In the genomic region with DNA sequence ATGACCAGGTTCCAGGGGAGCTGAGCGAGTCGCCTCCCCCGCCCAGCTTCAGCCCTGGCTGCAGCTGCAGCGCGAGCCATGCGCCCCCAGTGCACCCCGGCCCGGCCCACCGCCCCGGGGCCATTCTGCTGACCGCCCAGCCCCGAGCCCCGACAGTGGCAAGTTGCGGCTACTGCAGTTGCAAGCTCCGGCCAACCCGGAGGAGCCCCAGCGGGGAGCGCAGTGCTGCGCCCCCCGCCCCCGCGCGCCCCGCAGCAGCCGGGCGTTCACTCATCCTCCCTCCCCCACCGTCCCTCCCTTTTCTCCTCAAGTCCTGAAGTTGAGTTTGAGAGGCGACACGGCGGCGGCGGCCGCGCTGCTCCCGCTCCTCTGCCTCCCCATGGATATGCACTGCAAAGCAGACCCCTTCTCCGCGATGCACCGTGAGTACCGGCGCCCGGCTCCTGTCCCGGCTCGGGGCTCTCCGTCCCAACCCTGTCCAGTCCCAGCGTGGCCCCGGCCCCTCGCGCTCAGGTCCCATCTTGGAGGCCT, we compare ENCODE assay signal across 12 cellular contexts. TPM values are rescaled to one million over a fixed set of nuclear protein-coding genes. Genes with fewer than 3 reads are reported as not detected.
A peak's percentile ranks its signal among the peaks of the same experiment; 100 is the strongest.
DNase-seq lines count a peak whose midpoint lies in the region; ATAC-seq and TF ChIP-seq lines count a peak whose summit lies in the region.
"Had no signal": no experiment of that assay in that cellular context is flagged by ENCODE, and none has a peak within 500 bp of the region (broad histone marks: within the 10 kb centered on the region; RNA-seq: fewer than 3 reads in every experiment).

No MANE protein-coding gene starts in this region.

- no TSS peak for BruUV-seq in PC-9 (replicated peaks; lab: Mats Ljungman, UMichigan)

- H2AFZ ChIP-seq in PC-9: no peak overlapping the region

- H3K27me3 Mint-ChIP-seq in natural killer cell treated with Interleukin-12 subunit alpha and Interleukin-12 subunit beta and Interleukin-15 and Interleukin-18, amount 100 ng/mL, for 72 hours: peaks cover 53 to 58% of the 10 kb centered on the region in 2 donors
- H3K27me3 Mint-ChIP-seq in natural killer cell (ENCODE audit: low read depth in 2 of 2) (peaks cover 59 to 64% of the 10 kb centered on the region in 2 donors), memory B cell (peaks cover 34% of the 10 kb centered on the region)
- H3K27me3 Mint-ChIP-seq in activated T-helper 1 cell treated with anti-CD3 and anti-CD28 coated beads, Interleukin-12 subunit alpha, Interleukin-12 subunit beta, Interleukin-2, Interleukin-4 antibody, amounts not matched to agents 30 ng/mL and 10 ng/mL and 1 ng/mL, durations not matched to agents 14 hours and 24 hours and 36 hours (ENCODE audit: insufficient read depth): peaks cover 76% of the 10 kb centered on the region

- peaks cover 5% of the 10 kb centered on the region for H3K36me3 Mint-ChIP-seq in natural killer cell treated with Interleukin-12 subunit alpha and Interleukin-12 subunit beta and Interleukin-15 and Interleukin-18, amount 100 ng/mL, for 72 hours
- H3K36me3 Mint-ChIP-seq in natural killer cell (peaks cover 7% of the 10 kb centered on the region), memory B cell (no peaks in the 10 kb centered on the region)
- peaks cover 2% of the 10 kb centered on the region for H3K36me3 Mint-ChIP-seq in activated T-helper 1 cell treated with anti-CD3 and anti-CD28 coated beads, Interleukin-12 subunit alpha, Interleukin-12 subunit beta, Interleukin-2, Interleukin-4 antibody, amounts not matched to agents 30 ng/mL and 10 ng/mL and 1 ng/mL, durations not matched to agents 14 hours and 24 hours and 36 hours (ENCODE audit: low read depth)

- POLR2A ChIA-PET in PC-9 (lab: Charles Lee; ENCODE audit: unreplicated experiment): no interaction called here

- no peak for DNase-seq in natural killer cell treated with Interleukin-12 subunit alpha and Interleukin-12 subunit beta and Interleukin-15 and Interleukin-18, amount 100 ng/mL, for 72 hours (ENCODE audit: low spot score)
- DNase-seq in natural killer cell (no peak), memory B cell (ENCODE audit: low spot score in 2 of 2) (no peak), PC-9 (no peak), NOMO-1 treated with DMSO at 0.1 percent for 48 hours (lab: John Stamatoyannopoulos, UW; ENCODE audit: unreplicated experiment) (no peak), NCI-H524 treated with DMSO at 0.1 percent for 48 hours (lab: John Stamatoyannopoulos, UW) (no peak)
- DNase-seq in activated T-helper 1 cell treated with anti-CD3 and anti-CD28 coated beads, Interleukin-12 subunit alpha, Interleukin-12 subunit beta, Interleukin-2, Interleukin-4 antibody, amounts not matched to agents 30 ng/mL and 10 ng/mL and 1 ng/mL, durations not matched to agents 14 hours and 24 hours and 36 hours (ENCODE audit: low spot score): no peak
- DNase-seq: activated CD4-positive, alpha-beta T cell treated with anti-CD3 and anti-CD28 coated beads, Interleukin-2, amount 50 U/mL, for 1 hour; KG1; substantia nigra had no signal

- no peaks in the 10 kb centered on the region for H3K4me1 ChIP-seq in urinary bladder (ENCODE audit: insufficient read depth)
- H3K4me1 ChIP-seq in PC-9 (replicated peaks; ENCODE audit: insufficient read depth): no peaks in the 10 kb centered on the region

- H3K27ac Mint-ChIP-seq in natural killer cell treated with Interleukin-12 subunit alpha and Interleukin-12 subunit beta and Interleukin-15 and Interleukin-18, amount 100 ng/mL, for 72 hours: no peak overlapping the region
- H3K27ac Mint-ChIP-seq in natural killer cell (no peak overlapping the region), memory B cell (no peak overlapping the region)
- peak overlapping the region; percentile 73 for H3K27ac Mint-ChIP-seq in activated T-helper 1 cell treated with anti-CD3 and anti-CD28 coated beads, Interleukin-12 subunit alpha, Interleukin-12 subunit beta, Interleukin-2, Interleukin-4 antibody, amounts not matched to agents 30 ng/mL and 10 ng/mL and 1 ng/mL, durations not matched to agents 14 hours and 24 hours and 36 hours

- intact Hi-C loops in natural killer cell (cut with micrococcal nuclease) (no loop called here), PC-9 (cut with micrococcal nuclease; ENCODE audit: unreplicated experiment) (no loop called here)
- intact Hi-C loops in activated T-helper 1 cell treated with anti-CD3 and anti-CD28 coated beads, Interleukin-12 subunit alpha, Interleukin-12 subunit beta, Interleukin-2, Interleukin-4 antibody, amounts not matched to agents 30 ng/mL and 10 ng/mL and 1 ng/mL, durations not matched to agents 14 hours and 24 hours and 36 hours (cut with micrococcal nuclease): loop anchor here (2.0 to 10.0 kb wide), 3 partner anchors 481 to 1211 kb away; partner anchors contain the start of gene NKX2-3

- H3K27ac ChIP-seq in urinary bladder (ENCODE audit: low read depth) (no peak overlapping the region), PC-9 (no peak overlapping the region)

- 2% methylated on average over 48 of the region's 48 CpGs for WGBS in urinary bladder

- no peaks in the 10 kb centered on the region for H3K36me3 ChIP-seq in urinary bladder (ENCODE audit: insufficient read depth)
- H3K36me3 ChIP-seq in PC-9 (ENCODE audit: low read depth): no peaks in the 10 kb centered on the region

- ATAC-seq in natural killer cell treated with Interleukin-12 subunit alpha and Interleukin-12 subunit beta and Interleukin-15 and Interleukin-18, amount 100 ng/mL, for 72 hours: no peak
- no peak for ATAC-seq in natural killer cell
- no peak for ATAC-seq in memory B cell (ENCODE audit: low read depth)

- H3K9me3 Mint-ChIP-seq in natural killer cell treated with Interleukin-12 subunit alpha and Interleukin-12 subunit beta and Interleukin-15 and Interleukin-18, amount 100 ng/mL, for 72 hours: no peaks in the 10 kb centered on the region
- H3K9me3 Mint-ChIP-seq in natural killer cell (no peaks in the 10 kb centered on the region), memory B cell (no peaks in the 10 kb centered on the region)
- H3K9me3 Mint-ChIP-seq in activated T-helper 1 cell treated with anti-CD3 and anti-CD28 coated beads, Interleukin-12 subunit alpha, Interleukin-12 subunit beta, Interleukin-2, Interleukin-4 antibody, amounts not matched to agents 30 ng/mL and 10 ng/mL and 1 ng/mL, durations not matched to agents 14 hours and 24 hours and 36 hours: no peaks in the 10 kb centered on the region

- peaks cover 14 to 15% of the 10 kb centered on the region in 2 donors for H3K4me1 Mint-ChIP-seq in natural killer cell treated with Interleukin-12 subunit alpha and Interleukin-12 subunit beta and Interleukin-15 and Interleukin-18, amount 100 ng/mL, for 72 hours (ENCODE audit: low read depth in 2 of 2)
- H3K4me1 Mint-ChIP-seq in natural killer cell (peaks cover 12 to 25% of the 10 kb centered on the region in 2 donors), memory B cell (peaks cover 26% of the 10 kb centered on the region)
- peaks cover 21% of the 10 kb centered on the region for H3K4me1 Mint-ChIP-seq in activated T-helper 1 cell treated with anti-CD3 and anti-CD28 coated beads, Interleukin-12 subunit alpha, Interleukin-12 subunit beta, Interleukin-2, Interleukin-4 antibody, amounts not matched to agents 30 ng/mL and 10 ng/mL and 1 ng/mL, durations not matched to agents 14 hours and 24 hours and 36 hours (ENCODE audit: low read depth)

- H4K20me1 ChIP-seq in PC-9 (ENCODE audit: insufficient read depth): no peaks in the 10 kb centered on the region

- H3K4me2 ChIP-seq in PC-9: no peak overlapping the region

- H3K27me3 ChIP-seq in PC-9 (ENCODE audit: insufficient read depth, low read depth): peaks cover 77% of the 10 kb centered on the region

- H3K9me3 ChIP-seq in PC-9 (ENCODE audit: insufficient read depth, low read depth): no peaks in the 10 kb centered on the region

- no peaks in the 10 kb centered on the region for H3K9me2 ChIP-seq in PC-9 (ENCODE audit: insufficient read depth)

- H3F3A ChIP-seq in PC-9 (ENCODE audit: insufficient read depth, low read depth): no peaks in the 10 kb centered on the region

- H3K4me3 Mint-ChIP-seq in natural killer cell treated with Interleukin-12 subunit alpha and Interleukin-12 subunit beta and Interleukin-15 and Interleukin-18, amount 100 ng/mL, for 72 hours: peak overlapping the region; percentile 32
- H3K4me3 Mint-ChIP-seq in natural killer cell (no peak overlapping the region), memory B cell (peak overlapping the region; percentile 43)
- H3K4me3 Mint-ChIP-seq in activated T-helper 1 cell treated with anti-CD3 and anti-CD28 coated beads, Interleukin-12 subunit alpha, Interleukin-12 subunit beta, Interleukin-2, Interleukin-4 antibody, amounts not matched to agents 30 ng/mL and 10 ng/mL and 1 ng/mL, durations not matched to agents 14 hours and 24 hours and 36 hours: peak overlapping the region; percentile 24

- H3K79me2 ChIP-seq in PC-9 (ENCODE audit: low read depth): no peaks in the 10 kb centered on the region

- CTCF ChIA-PET in PC-9 (lab: Charles Lee): interaction anchor here (0.8 kb wide), 1 partner anchor 116 kb away, joined by 4 read pairs; no protein-coding TSS in a partner anchor

- H3K4me3 ChIP-seq in urinary bladder (ENCODE audit: low read depth, low read length): peak overlapping the region; percentile 36
- no peak overlapping the region for H3K4me3 ChIP-seq in PC-9

- TF ChIP-seq CTCF in natural killer cell (IDR thresholded peaks at IDR 0.05): no peak
- no peak for TF ChIP-seq CTCF in PC-9 (conservative IDR thresholded peaks at IDR 0.05)

RNA-seq across cellular contexts. Expression of gene PAX2, which starts 0.6 kb away (rescaled TPM):
- not detected for total RNA-seq in natural killer cell treated with Interleukin-12 subunit alpha and Interleukin-12 subunit beta and Interleukin-15 and Interleukin-18, amount 100 ng/mL, for 72 hours
- not detected for total RNA-seq in natural killer cell
- total RNA-seq in activated T-helper 1 cell treated with anti-CD3 and anti-CD28 coated beads, Interleukin-12 subunit alpha, Interleukin-12 subunit beta, Interleukin-2, Interleukin-4 antibody, amounts not matched to agents 30 ng/mL and 10 ng/mL and 1 ng/mL, durations not matched to agents 14 hours and 24 hours and 36 hours: not detected in 2 replicates
- not detected for total RNA-seq in urinary bladder
- polyA plus RNA-seq in urinary bladder: not detected
- total RNA-seq in PC-9 (2021): not detected in 2 replicates
- total RNA-seq: OCI-LY7 had no signal
